Comparison of ENCODE assay signal across 8 cellular contexts in the genomic region with DNA sequence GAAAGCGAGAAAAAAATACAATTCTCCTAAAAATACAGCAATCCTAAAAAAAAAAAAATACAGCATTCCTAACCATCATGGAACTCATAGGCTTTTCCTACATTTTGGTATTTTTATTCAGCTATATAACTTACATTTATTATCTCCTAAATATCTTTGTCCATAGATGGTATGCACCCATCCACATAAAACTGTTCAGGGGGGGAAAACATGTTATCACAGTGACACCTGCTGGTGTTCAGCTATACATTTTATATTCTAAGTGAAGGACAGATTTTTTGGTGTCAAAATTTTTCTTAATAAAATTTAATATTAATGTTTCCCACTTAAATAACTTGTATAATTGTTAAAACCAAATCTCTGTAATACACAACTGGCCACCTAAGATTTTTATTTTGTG. TPM values are rescaled to one million over a fixed set of nuclear protein-coding genes. Genes with fewer than 3 reads are reported as not detected.
DNase-seq lines count a peak whose midpoint lies in the region; ATAC-seq and TF ChIP-seq lines count a peak whose summit lies in the region.

No MANE protein-coding gene starts in this region.

- no peak overlapping the region for H2BK5ac ChIP-seq in mesendoderm (ENCODE audit: low read length)

- no peaks in the 10 kb centered on the region for H3K79me2 ChIP-seq in mammary epithelial cell (ENCODE audit: insufficient read depth, low read length)
- H3K79me2 ChIP-seq in mesendoderm (ENCODE audit: control insufficient read depth, insufficient read depth, low read length), result no peaks in the 10 kb centered on the region

- no peak overlapping the region for H4K8ac ChIP-seq in mesendoderm (ENCODE audit: low read depth, low read length)

- H3K9me3 ChIP-seq in mammary epithelial cell (replicated peaks; ENCODE audit: insufficient read depth, low read length), result no peaks in the 10 kb centered on the region

- H3K4ac ChIP-seq in mesendoderm (ENCODE audit: low read depth, low read length), result no peak overlapping the region

- BruUV-seq in mammary epithelial cell (replicated peaks; lab: Mats Ljungman, UMichigan), result no TSS peak

- intact Hi-C loops in mammary epithelial cell (cut with micrococcal nuclease), result loop anchor here (1.0 kb wide), 2 partner anchors 283 to 388 kb away; no protein-coding TSS in a partner anchor

- no peaks in the 10 kb centered on the region for H4K20me1 ChIP-seq in mammary epithelial cell (ENCODE audit: insufficient read depth, low read length)

- no peak overlapping the region for H3K4me2 ChIP-seq in mammary epithelial cell (ENCODE audit: insufficient read depth, low read depth, low read length)
- H3K4me2 ChIP-seq in mesendoderm (ENCODE audit: low read length), result no peak overlapping the region

- no peak overlapping the region for H4K5ac ChIP-seq in mesendoderm (ENCODE audit: low read length)

- peak; percentile 14 for DNase-seq in NCI-H1436 (lab: John Stamatoyannopoulos, UW)
- no peak for DNase-seq in NCI-H1436 treated with DMSO at 0.1 percent for 48 hours (lab: John Stamatoyannopoulos, UW)
- peak; percentile 61 for DNase-seq in NB4 (ENCODE audit: low read depth)
- peak; percentile 13 for DNase-seq in mammary epithelial cell
- DNase-seq in medulla oblongata (ENCODE audit: extremely low spot score), result peak; percentile 26
- no peak for DNase-seq in epidermal melanocyte (ENCODE audit: insufficient read length, low spot score)
- DNase-seq in mesendoderm, result no peak

- no peak overlapping the region for H3K27ac ChIP-seq in mammary epithelial cell (ENCODE audit: insufficient read depth, low read depth, low read length)
- no peak overlapping the region for H3K27ac ChIP-seq in mesendoderm (ENCODE audit: low read depth, low read length)

- dilution Hi-C loops in mammary epithelial cell (cut with HindIII; ENCODE audit: low sequenced_read_pairs), result loop anchor here (10.0 kb wide), 1 partner anchor 281 kb away; a partner anchor contains a TSS

- H3K4me1 ChIP-seq in mammary epithelial cell (ENCODE audit: insufficient read depth, low read length), result no peaks in the 10 kb centered on the region
- H3K4me1 ChIP-seq in mesendoderm (ENCODE audit: control insufficient read depth, low read depth, low read length), result no peaks in the 10 kb centered on the region

- no peak for ATAC-seq in HG03571 (IDR thresholded peaks at IDR 0.05; ENCODE audit: unreplicated experiment)

- CTCF ChIA-PET in mammary epithelial cell (lab: Charles Lee; ENCODE audit: low non-redundant PET), result interaction anchor here (0.7 to 1.0 kb wide), 5 partner anchors 53 to 1981 kb away, joined by 3 to 6 read pairs (median 5); no protein-coding TSS in a partner anchor

- H3K4me3 ChIP-seq in NB4 (ENCODE audit: low read depth, low read length), result no peak overlapping the region
- no peak overlapping the region for H3K4me3 ChIP-seq in mammary epithelial cell (replicated peaks in 1 of 3; ENCODE audit: insufficient read depth in 1 of 3, low read depth in 2 of 3, low read length in 3 of 3)
- no peak overlapping the region for H3K4me3 ChIP-seq in mesendoderm (ENCODE audit: low read length)

- no peak overlapping the region for H2BK15ac ChIP-seq in mesendoderm (replicated peaks; ENCODE audit: low read depth)

- H3K36me3 ChIP-seq in mammary epithelial cell (ENCODE audit: insufficient read depth, low read length), result no peaks in the 10 kb centered on the region
- H3K36me3 ChIP-seq in mesendoderm (ENCODE audit: control insufficient read depth, insufficient read depth, low read length), result no peaks in the 10 kb centered on the region

- no peak overlapping the region for H2AK5ac ChIP-seq in mesendoderm (ENCODE audit: low read length)

- TF ChIP-seq CTCF in NB4 (IDR thresholded peaks at IDR 0.05; ENCODE audit: low read depth, low read length), result peak; percentile 43
- TF ChIP-seq CTCF in mammary epithelial cell (conservative IDR thresholded peaks at IDR 0.05 in 1 of 2, IDR thresholded peaks at IDR 0.05 in 1 of 2; ENCODE audit: extremely low read depth in 1 of 2, insufficient read depth in 1 of 2, low read depth in 1 of 2, low read length in 2 of 2), result peak; percentile 35 to 49

- in situ Hi-C loops in mammary epithelial cell (cut with MboI; ENCODE audit: low sequenced_read_pairs in 2 of 2), result loop anchor here in 1 of 2 donors (25.0 kb wide), 1 partner anchor 394 kb away; no protein-coding TSS in a partner anchor

- H3K56ac ChIP-seq in mesendoderm (ENCODE audit: low read length), result no peak overlapping the region

- H3K79me1 ChIP-seq in mesendoderm (ENCODE audit: low read length), result no peaks in the 10 kb centered on the region

- no peak for TF ChIP-seq POLR2A in NB4 (IDR thresholded peaks at IDR 0.05; ENCODE audit: extremely low read depth, insufficient read length)

- H3K9ac ChIP-seq in mammary epithelial cell (ENCODE audit: insufficient read depth, low read length) (no peak overlapping the region), mesendoderm (ENCODE audit: low read length) (no peak overlapping the region)

- H3K27me3 ChIP-seq in mammary epithelial cell (ENCODE audit: insufficient read depth, low read length) (no peaks in the 10 kb centered on the region), mesendoderm (ENCODE audit: insufficient read depth, low read length, poor library complexity) (no peaks in the 10 kb centered on the region)

- H3K18ac ChIP-seq in mesendoderm (ENCODE audit: low read length), result no peak overlapping the region

- 88% methylated on average over 1 of the region's 1 CpG for WGBS in mammary epithelial cell (ENCODE audit: low coverage, missing lambda C conversion rate)
- no CpG with 5 or more reads among the region's 1 CpG for WGBS in mesendoderm (ENCODE audit: extremely low coverage, insufficient coverage, low lambda C conversion rate)

- H3K23ac ChIP-seq in mesendoderm (ENCODE audit: low read length), result no peak overlapping the region

- H2AFZ ChIP-seq in mammary epithelial cell (ENCODE audit: low read depth, low read length), result no peak overlapping the region

- H2BK120ac ChIP-seq in mesendoderm (ENCODE audit: low read depth, low read length), result no peak overlapping the region

RNA-seq across cellular contexts. Expression of a gene that starts 58.0 kb away (rescaled TPM):
- 10 to 100 TPM in 1 of 2 donors, 1 to 10 TPM in 1; 9.0 to 11.9 TPM for total RNA-seq in mammary epithelial cell
- polyA plus RNA-seq in mammary epithelial cell, result 4.2 TPM
- 4.4 TPM for polyA minus RNA-seq in mammary epithelial cell
- polyA plus RNA-seq in mesendoderm (2013, experiment 1 of 2), result 7.0 TPM
- polyA plus RNA-seq in mesendoderm (2013, experiment 2 of 2), result 7.3 TPM

Comparison
In these comparisons a context has a peak if more than half of its experiments do, and no peak if none do; other contexts are left out.
1. DNase-seq: peak in NCI-H1436 (single experiment), NB4 (single experiment), mammary epithelial cell (single experiment) and medulla oblongata (single experiment); none in NCI-H1436 treated with DMSO at 0.1 percent for 48 hours (single experiment), epidermal melanocyte (single experiment) and mesendoderm (single experiment).